ENCODE assay signal across 2 cellular contexts in genomic region chr12:109580684-109581333, GRCh38.
A peak's percentile ranks its signal among the peaks of the same experiment; 100 is the strongest.
TF ChIP-seq lines count a peak whose summit lies in the region.

No MANE protein-coding gene starts in this region.

TF ChIP-seq in liver, 16 proteins besides CTCF, POLR2A, EP300 and RAD21:
- peak; percentile 5 to 40 for TF ChIP-seq HNF4A (conservative IDR thresholded peaks at IDR 0.05)
- TF ChIP-seq REST (IDR thresholded peaks at IDR 0.05): no peak
- TF ChIP-seq RXRA (IDR thresholded peaks at IDR 0.05): peak; percentile 68 to 83
- no peak for TF ChIP-seq ZBTB33 (IDR thresholded peaks at IDR 0.05)
- TF ChIP-seq SP1 (IDR thresholded peaks at IDR 0.05): peak; percentile 56
- no peak for TF ChIP-seq MAX (IDR thresholded peaks at IDR 0.05)
- no peak for TF ChIP-seq FOXA1 (IDR thresholded peaks at IDR 0.05)

TF ChIP-seq in HepG2, 621 proteins besides CTCF, POLR2A, EP300 and RAD21:
- TF ChIP-seq SRSF9 (IDR thresholded peaks at IDR 0.05; ENCODE audit: borderline replicate concordance, insufficient read depth, low read depth, low read length, poor library complexity, severe bottlenecking) (no peak), MTF1 (CRISPR knock-in tag; IDR thresholded peaks at IDR 0.05) (no peak), ZBTB25 (CRISPR knock-in tag; IDR thresholded peaks at IDR 0.05) (no peak), CREBL2 (CRISPR knock-in tag; IDR thresholded peaks at IDR 0.05; ENCODE audit: borderline replicate concordance) (no peak), ZMYM2 (CRISPR knock-in tag; IDR thresholded peaks at IDR 0.05) (no peak)
